13 cellular contexts compared by ENCODE assay signal in the genomic region with DNA sequence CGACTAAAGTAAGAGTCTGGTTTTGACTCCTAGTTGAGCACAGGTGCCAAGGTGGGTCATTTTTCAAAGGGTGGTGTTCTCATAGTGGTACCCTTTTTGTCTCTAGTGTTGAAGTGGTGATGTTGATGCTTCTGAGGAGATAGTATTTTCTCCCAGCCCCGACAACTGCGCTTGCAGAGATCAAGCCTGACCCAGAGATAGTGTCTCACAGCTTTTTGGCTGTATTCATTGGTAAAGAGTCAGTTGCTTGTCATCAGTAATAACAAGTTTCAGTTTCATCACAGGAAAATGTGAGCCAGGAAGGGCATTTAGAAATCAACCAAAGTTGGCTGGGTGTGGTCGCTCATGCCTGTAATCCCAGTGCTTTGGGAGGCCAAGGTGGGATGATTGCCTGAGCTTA.
A peak's percentile ranks its signal among the peaks of the same experiment; 100 is the strongest.
DNase-seq lines count a peak whose midpoint lies in the region; ATAC-seq and TF ChIP-seq lines count a peak whose summit lies in the region.
"Had no signal": no experiment of that assay in that cellular context is flagged by ENCODE, and none has a peak within 500 bp of the region (broad histone marks: within the 10 kb centered on the region; RNA-seq: fewer than 3 reads in every experiment).

No MANE protein-coding gene starts in this region.

- peak in 2 of 3 donors; percentile 5 to 18 for DNase-seq in stimulated activated CD4-positive, alpha-beta T cell treated with anti-CD3 and anti-CD28 coated beads, Interleukin-12 subunit alpha, Interleukin-12 subunit beta, amount 100 ng/mL, for 48 hours (ENCODE audit: low read depth in 2 of 3, low spot score in 1 of 3)
- no peak for DNase-seq in stimulated activated CD4-positive, alpha-beta T cell treated with anti-CD3 and anti-CD28 coated beads, Interleukin-2, amount 100 ng/mL, for 48 hours
- peak; percentile 27 for DNase-seq in activated CD4-positive, alpha-beta memory T cell treated with anti-CD3 and anti-CD28 coated beads, Interleukin-2, amount 10 ng/mL, durations not matched to agents 7 days and 5 days
- peak; percentile 8 to 23 for DNase-seq in stimulated activated naive CD8-positive, alpha-beta T cell treated with anti-CD3 and anti-CD28 coated beads, Interleukin-15, amount 100 ng/mL, for 72 hours
- DNase-seq in brain microvascular endothelial cell (no peak), colonic mucosa (no peak), NCI-H2171 treated with DMSO at 0.1 percent for 48 hours (lab: John Stamatoyannopoulos, UW) (no peak)
- DNase-seq: erythroblast, H7, kidney had no signal

- H3K9me3 Mint-ChIP-seq in activated CD4-positive, alpha-beta memory T cell treated with anti-CD3 and anti-CD28 coated beads, Interleukin-2, amount 10 ng/mL, durations not matched to agents 7 days and 5 days, result peaks cover 4% of the 10 kb centered on the region
- no peaks in the 10 kb centered on the region for H3K9me3 Mint-ChIP-seq in stimulated activated naive CD8-positive, alpha-beta T cell treated with anti-CD3 and anti-CD28 coated beads, Interleukin-15, amount 100 ng/mL, for 72 hours

- no peak overlapping the region for H3K4me3 Mint-ChIP-seq in activated CD4-positive, alpha-beta memory T cell treated with anti-CD3 and anti-CD28 coated beads, Interleukin-2, amount 10 ng/mL, durations not matched to agents 7 days and 5 days
- H3K4me3 Mint-ChIP-seq in stimulated activated naive CD8-positive, alpha-beta T cell treated with anti-CD3 and anti-CD28 coated beads, Interleukin-15, amount 100 ng/mL, for 72 hours, result peak overlapping the region; percentile 7 to 23

- POLR2A ChIA-PET in activated CD4-positive, alpha-beta memory T cell treated with anti-CD3 and anti-CD28 coated beads, Interleukin-2, amount 10 ng/mL, durations not matched to agents 7 days and 5 days (lab: Charles Lee), result interaction anchor here (1.0 to 1.6 kb wide), 6 partner anchors 53 to 160 kb away, joined by 3 to 6 read pairs (median 4); partner anchors contain the start of gene NFKBIZ

- H3K36me3 ChIP-seq in brain microvascular endothelial cell (replicated peaks) (no peaks in the 10 kb centered on the region), colonic mucosa (no peaks in the 10 kb centered on the region)

- no peaks in the 10 kb centered on the region for H3K27me3 ChIP-seq in brain microvascular endothelial cell (replicated peaks)
- no peaks in the 10 kb centered on the region for H3K27me3 ChIP-seq in colonic mucosa

- CTCF ChIA-PET in activated CD4-positive, alpha-beta memory T cell treated with anti-CD3 and anti-CD28 coated beads, Interleukin-2, amount 10 ng/mL, durations not matched to agents 7 days and 5 days (lab: Charles Lee), result interaction anchor here (1.2 kb wide), 1 partner anchor 63 kb away, joined by 3 read pairs; no protein-coding TSS in a partner anchor

- peaks cover 21% of the 10 kb centered on the region for H3K36me3 Mint-ChIP-seq in activated CD4-positive, alpha-beta memory T cell treated with anti-CD3 and anti-CD28 coated beads, Interleukin-2, amount 10 ng/mL, durations not matched to agents 7 days and 5 days (ENCODE audit: low read depth)
- H3K36me3 Mint-ChIP-seq: CD4-positive, CD25-positive, alpha-beta regulatory T cell had no signal

- no peak for TF ChIP-seq CTCF in brain microvascular endothelial cell (IDR thresholded peaks at IDR 0.05; ENCODE audit: low read depth, low read length, missing control alignments)
- TF ChIP-seq CTCF in colonic mucosa (IDR thresholded peaks at IDR 0.05), result no peak

- in situ Hi-C loops in brain microvascular endothelial cell (cut with HindIII; ENCODE audit: low pct_ligation_motif_present, low sequenced_read_pairs), result no loop called here

- H3K9me3 ChIP-seq in colonic mucosa, result no peaks in the 10 kb centered on the region

- no peak overlapping the region for H3K9ac ChIP-seq in colonic mucosa (ENCODE audit: low read depth in 2 of 2, low read length in 2 of 2)

- H3K4me3 ChIP-seq in brain microvascular endothelial cell (ENCODE audit: low read depth, low read length), result no peak overlapping the region
- no peak overlapping the region for H3K4me3 ChIP-seq in colonic mucosa

- peaks cover 10% of the 10 kb centered on the region for H3K27me3 Mint-ChIP-seq in activated CD4-positive, alpha-beta memory T cell treated with anti-CD3 and anti-CD28 coated beads, Interleukin-2, amount 10 ng/mL, durations not matched to agents 7 days and 5 days
- H3K27me3 Mint-ChIP-seq in stimulated activated naive CD8-positive, alpha-beta T cell treated with anti-CD3 and anti-CD28 coated beads, Interleukin-15, amount 100 ng/mL, for 72 hours, result no peaks in the 10 kb centered on the region
- H3K27me3 Mint-ChIP-seq: CD4-positive, CD25-positive, alpha-beta regulatory T cell; progenitor cell of endocrine pancreas had no signal

- H3K4me1 ChIP-seq in colonic mucosa, result no peaks in the 10 kb centered on the region

- peaks cover 36% of the 10 kb centered on the region for H3K4me1 Mint-ChIP-seq in activated CD4-positive, alpha-beta memory T cell treated with anti-CD3 and anti-CD28 coated beads, Interleukin-2, amount 10 ng/mL, durations not matched to agents 7 days and 5 days
- peaks cover 33% of the 10 kb centered on the region for H3K4me1 Mint-ChIP-seq in stimulated activated naive CD8-positive, alpha-beta T cell treated with anti-CD3 and anti-CD28 coated beads, Interleukin-15, amount 100 ng/mL, for 72 hours

- peak; percentile 32 for ATAC-seq in HG03095 (IDR thresholded peaks at IDR 0.05; ENCODE audit: unreplicated experiment)
- ATAC-seq in stimulated activated naive CD8-positive, alpha-beta T cell treated with anti-CD3 and anti-CD28 coated beads, Interleukin-15, amount 100 ng/mL, for 72 hours, result peak; percentile 66

- H3K27ac ChIP-seq in brain microvascular endothelial cell, result no peak overlapping the region
- no peak overlapping the region for H3K27ac ChIP-seq in colonic mucosa

- intact Hi-C loops in colonic mucosa (cut with DNase I), result no loop called here

- H3K27ac Mint-ChIP-seq in activated CD4-positive, alpha-beta memory T cell treated with anti-CD3 and anti-CD28 coated beads, Interleukin-2, amount 10 ng/mL, durations not matched to agents 7 days and 5 days, result peak overlapping the region; percentile 62
- peak overlapping the region; percentile 62 to 79 for H3K27ac Mint-ChIP-seq in stimulated activated naive CD8-positive, alpha-beta T cell treated with anti-CD3 and anti-CD28 coated beads, Interleukin-15, amount 100 ng/mL, for 72 hours
- H3K27ac Mint-ChIP-seq: progenitor cell of endocrine pancreas had no signal

Comparison
In these comparisons a context has a peak if more than half of its experiments do, and no peak if none do; other contexts are left out.
1. DNase-seq: peak in stimulated activated CD4-positive, alpha-beta T cell treated with anti-CD3 and anti-CD28 coated beads, Interleukin-12 subunit alpha, Interleukin-12 subunit beta, amount 100 ng/mL, for 48 hours (2 of 3), activated CD4-positive, alpha-beta memory T cell treated with anti-CD3 and anti-CD28 coated beads, Interleukin-2, amount 10 ng/mL, durations not matched to agents 7 days and 5 days (single experiment) and stimulated activated naive CD8-positive, alpha-beta T cell treated with anti-CD3 and anti-CD28 coated beads, Interleukin-15, amount 100 ng/mL, for 72 hours (2 of 2); none in stimulated activated CD4-positive, alpha-beta T cell treated with anti-CD3 and anti-CD28 coated beads, Interleukin-2, amount 100 ng/mL, for 48 hours (0 of 2), brain microvascular endothelial cell (single experiment), colonic mucosa (single experiment) and NCI-H2171 treated with DMSO at 0.1 percent for 48 hours (single experiment).